26 cellular contexts compared by ENCODE assay signal in the genomic region with DNA sequence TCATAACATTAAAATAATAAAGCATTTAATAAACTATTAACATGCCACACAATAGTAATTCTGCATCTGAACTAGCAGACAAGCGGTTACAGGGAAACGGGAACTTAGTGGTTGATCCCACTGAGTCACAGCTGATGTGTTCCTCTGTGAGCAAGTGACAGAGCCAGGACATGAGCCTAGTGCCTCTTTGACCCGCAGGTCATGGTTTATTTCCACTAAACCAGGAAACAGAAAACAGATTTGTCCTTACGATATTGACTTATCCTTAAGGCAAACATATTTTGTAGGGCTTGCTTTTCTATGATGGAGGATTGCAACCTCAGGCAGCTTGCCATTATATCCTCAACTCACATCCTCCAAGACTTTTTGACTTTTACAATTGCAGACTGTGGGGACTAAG.
"Had no signal": no experiment of that assay in that cellular context is flagged by ENCODE, and none has a peak within 500 bp of the region (broad histone marks: within the 10 kb centered on the region; RNA-seq: fewer than 3 reads in every experiment).

No MANE protein-coding gene starts in this region.

- ATAC-seq: activated naive CD4-positive, alpha-beta T cell treated with anti-CD3 and anti-CD28 coated beads, Interleukin-2, amount 50 U/mL, for 72 hours; activated T-cell treated with anti-CD3 and anti-CD28 coated beads, Interleukin-2, amount 50 U/mL, for 72 hours; esophagus mucosa; WTC11 had no signal

- H3K9me3 ChIP-seq: ascending aorta, breast epithelium, colonic mucosa had no signal

- H3K4me3 ChIP-seq: ascending aorta, breast epithelium, colonic mucosa had no signal

- H3K27me3 ChIP-seq: ascending aorta, breast epithelium, colonic mucosa had no signal

- H3K4me3 Mint-ChIP-seq: activated CD4-positive, alpha-beta memory T cell treated with anti-CD3 and anti-CD28 coated beads, Interleukin-2, amount 10 ng/mL, durations not matched to agents 7 days and 5 days; activated CD4-positive, alpha-beta T cell treated with anti-CD3 and anti-CD28 coated beads, Interleukin-2, amount 10 ng/mL, durations not matched to agents 7 days and 5 days; activated naive CD4-positive, alpha-beta T cell treated with anti-CD3 and anti-CD28 coated beads, Interleukin-2, amount 10 ng/mL, durations not matched to agents 7 days and 5 days; activated naive CD8-positive, alpha-beta T cell treated with anti-CD3 and anti-CD28 coated beads, Interleukin-2, amount 10 ng/mL, durations not matched to agents 7 days and 5 days; activated T-cell treated with anti-CD3 and anti-CD28 coated beads, Interleukin-2, amount 50 U/mL, for 24 hours; activated T-cell treated with anti-CD3 and anti-CD28 coated beads, Interleukin-2, amount 50 U/mL, for 72 hours; brain; WTC11 had no signal

- H3K36me3 ChIP-seq: ascending aorta, breast epithelium, colonic mucosa had no signal

- H3K27ac ChIP-seq: ascending aorta, breast epithelium, colonic mucosa, VCaP had no signal

- H3K36me3 Mint-ChIP-seq: activated naive CD4-positive, alpha-beta T cell treated with anti-CD3 and anti-CD28 coated beads, Interleukin-2, amount 10 ng/mL, durations not matched to agents 7 days and 5 days; activated naive CD4-positive, alpha-beta T cell treated with anti-CD3 and anti-CD28 coated beads, Interleukin-2, amount 50 U/mL, for 72 hours; activated naive CD8-positive, alpha-beta T cell treated with anti-CD3 and anti-CD28 coated beads, Interleukin-2, amount 10 ng/mL, durations not matched to agents 7 days and 5 days; brain; WTC11 had no signal

- H3K27me3 Mint-ChIP-seq: activated CD4-positive, alpha-beta memory T cell treated with anti-CD3 and anti-CD28 coated beads, Interleukin-2, amount 10 ng/mL, durations not matched to agents 7 days and 5 days; activated CD4-positive, alpha-beta T cell treated with anti-CD3 and anti-CD28 coated beads, Interleukin-2, amount 10 ng/mL, durations not matched to agents 7 days and 5 days; activated naive CD4-positive, alpha-beta T cell treated with anti-CD3 and anti-CD28 coated beads, Interleukin-2, amount 10 ng/mL, durations not matched to agents 7 days and 5 days; activated naive CD8-positive, alpha-beta T cell treated with anti-CD3 and anti-CD28 coated beads, Interleukin-2, amount 10 ng/mL, durations not matched to agents 7 days and 5 days; activated T-cell treated with anti-CD3 and anti-CD28 coated beads, Interleukin-2, amount 50 U/mL, for 24 hours had no signal

- H3K4me1 ChIP-seq: ascending aorta, breast epithelium, colonic mucosa had no signal

- H3K4me1 Mint-ChIP-seq: activated CD4-positive, alpha-beta memory T cell treated with anti-CD3 and anti-CD28 coated beads, Interleukin-2, amount 10 ng/mL, durations not matched to agents 7 days and 5 days; activated CD4-positive, alpha-beta T cell treated with anti-CD3 and anti-CD28 coated beads, Interleukin-2, amount 10 ng/mL, durations not matched to agents 7 days and 5 days; activated naive CD4-positive, alpha-beta T cell treated with anti-CD3 and anti-CD28 coated beads, Interleukin-2, amount 10 ng/mL, durations not matched to agents 7 days and 5 days; activated naive CD8-positive, alpha-beta T cell treated with anti-CD3 and anti-CD28 coated beads, Interleukin-2, amount 10 ng/mL, durations not matched to agents 7 days and 5 days; WTC11 had no signal

- H3K27ac Mint-ChIP-seq: activated CD4-positive, alpha-beta memory T cell treated with anti-CD3 and anti-CD28 coated beads, Interleukin-2, amount 10 ng/mL, durations not matched to agents 7 days and 5 days; activated CD4-positive, alpha-beta T cell treated with anti-CD3 and anti-CD28 coated beads, Interleukin-2, amount 10 ng/mL, durations not matched to agents 7 days and 5 days; activated naive CD4-positive, alpha-beta T cell treated with anti-CD3 and anti-CD28 coated beads, Interleukin-2, amount 10 ng/mL, durations not matched to agents 7 days and 5 days; activated naive CD4-positive, alpha-beta T cell treated with anti-CD3 and anti-CD28 coated beads, Interleukin-2, amount 50 U/mL, for 72 hours; activated naive CD8-positive, alpha-beta T cell treated with anti-CD3 and anti-CD28 coated beads, Interleukin-2, amount 10 ng/mL, durations not matched to agents 7 days and 5 days; activated T-cell treated with anti-CD3 and anti-CD28 coated beads, Interleukin-2, amount 50 U/mL, for 24 hours; activated T-cell treated with anti-CD3 and anti-CD28 coated beads, Interleukin-2, amount 50 U/mL, for 72 hours; brain; WTC11 had no signal

- H3K9me3 Mint-ChIP-seq: activated CD4-positive, alpha-beta memory T cell treated with anti-CD3 and anti-CD28 coated beads, Interleukin-2, amount 10 ng/mL, durations not matched to agents 7 days and 5 days; activated CD4-positive, alpha-beta T cell treated with anti-CD3 and anti-CD28 coated beads, Interleukin-2, amount 10 ng/mL, durations not matched to agents 7 days and 5 days; activated naive CD4-positive, alpha-beta T cell treated with anti-CD3 and anti-CD28 coated beads, Interleukin-2, amount 10 ng/mL, durations not matched to agents 7 days and 5 days; activated naive CD8-positive, alpha-beta T cell treated with anti-CD3 and anti-CD28 coated beads, Interleukin-2, amount 10 ng/mL, durations not matched to agents 7 days and 5 days; activated T-cell treated with anti-CD3 and anti-CD28 coated beads, Interleukin-2, amount 50 U/mL, for 24 hours; activated T-cell treated with anti-CD3 and anti-CD28 coated beads, Interleukin-2, amount 50 U/mL, for 72 hours; brain; WTC11 had no signal

- DNase-seq: activated CD4-positive, alpha-beta memory T cell treated with anti-CD3 and anti-CD28 coated beads, Interleukin-2, amount 10 ng/mL, durations not matched to agents 7 days and 5 days; activated CD4-positive, alpha-beta T cell treated with anti-CD3 and anti-CD28 coated beads for 1 hour; activated CD4-positive, alpha-beta T cell treated with anti-CD3 and anti-CD28 coated beads for 4 hours; activated CD4-positive, alpha-beta T cell treated with anti-CD3 and anti-CD28 coated beads, Interleukin-2, amount 10 ng/mL, durations not matched to agents 7 days and 5 days; activated CD4-positive, alpha-beta T cell treated with anti-CD3 and anti-CD28 coated beads, Interleukin-2, amount 50 U/mL, for 4 hours; activated CD8-positive, alpha-beta memory T cell treated with anti-CD3 and anti-CD28 coated beads, Interleukin-2, amount 50 U/mL, for 48 hours; activated gamma-delta T cell; activated naive CD4-positive, alpha-beta T cell; activated naive CD4-positive, alpha-beta T cell treated with anti-CD3 and anti-CD28 coated beads, Interleukin-2, amount 10 ng/mL, durations not matched to agents 7 days and 5 days; activated naive CD8-positive, alpha-beta T cell treated with anti-CD3 and anti-CD28 coated beads, Interleukin-2, amount 10 ng/mL, durations not matched to agents 7 days and 5 days; activated T-cell treated with anti-CD3 and anti-CD28 coated beads for 4 hours; activated T-cell treated with anti-CD3 and anti-CD28 coated beads, Interleukin-2, amount 50 U/mL, for 24 hours; activated T-cell treated with anti-CD3 and anti-CD28 coated beads, Interleukin-2, amount 50 U/mL, for 72 hours; caudate nucleus; colonic mucosa; effector CD8-positive, alpha-beta T cell; foreskin fibroblast; head of caudate nucleus; T-helper 2 cell had no signal
